1 cellular context compared by ENCODE assay signal in genomic region chr10:5632430-5632829, GRCh38.
TF ChIP-seq lines count a peak whose summit lies in the region.

No MANE protein-coding gene starts in this region.

TF ChIP-seq in IMR-90, 13 proteins besides CTCF, POLR2A, EP300 and RAD21 (continued from another document):
- TF ChIP-seq USF2 (IDR thresholded peaks at IDR 0.05; ENCODE audit: low read depth, low read length), result no peak
- TF ChIP-seq CHD1 (IDR thresholded peaks at IDR 0.05; ENCODE audit: low read depth, low read length), result no peak
- TF ChIP-seq MXI1 (IDR thresholded peaks at IDR 0.05; ENCODE audit: borderline replicate concordance, low read depth, low read length), result no peak
- TF ChIP-seq SMC3 (IDR thresholded peaks at IDR 0.05; ENCODE audit: low read depth, low read length), result no peak
- no peak for TF ChIP-seq RFX5 (IDR thresholded peaks at IDR 0.05; ENCODE audit: low read depth, low read length)
- TF ChIP-seq NFE2L2 (IDR thresholded peaks at IDR 0.05; ENCODE audit: low read depth, low read length), result no peak
- TF ChIP-seq FOS (IDR thresholded peaks at IDR 0.05; ENCODE audit: low read depth, low read length), result no peak
- no peak for TF ChIP-seq BHLHE40 (IDR thresholded peaks at IDR 0.05; ENCODE audit: low read depth, low read length)
- no peak for TF ChIP-seq RCOR1 (IDR thresholded peaks at IDR 0.05; ENCODE audit: insufficient replicate concordance, low read length)
